ENCODE assay signal across 17 cellular contexts in genomic region chr13:73025212-73026012, GRCh38. TPM values are rescaled to one million over a fixed set of nuclear protein-coding genes. Genes with fewer than 3 reads are reported as not detected.
A peak's percentile ranks its signal among the peaks of the same experiment; 100 is the strongest.
DNase-seq lines count a peak whose midpoint lies in the region; ATAC-seq and TF ChIP-seq lines count a peak whose summit lies in the region.
"Had no signal": no experiment of that assay in that cellular context is flagged by ENCODE, and none has a peak within 500 bp of the region (broad histone marks: within the 10 kb centered on the region; RNA-seq: fewer than 3 reads in every experiment).

No MANE protein-coding gene starts in this region.

- H3K4ac ChIP-seq in H9 (ENCODE audit: low read depth, low read length): no peak overlapping the region

- no peak overlapping the region for H2BK12ac ChIP-seq in H9 (ENCODE audit: insufficient read length, low read depth, low read length)

- H2AFZ ChIP-seq in H9 (ENCODE audit: low read length): no peak overlapping the region

- H2BK20ac ChIP-seq in H9 (ENCODE audit: low read depth, low read length, poor library complexity, severe bottlenecking): no peak overlapping the region

- H3K27ac ChIP-seq in left lung (no peak overlapping the region), H9 (ENCODE audit: insufficient read length, low read depth, low read length) (no peak overlapping the region)
- H3K27ac ChIP-seq: C4-2B had no signal

- no peak overlapping the region for H3K56ac ChIP-seq in H9 (ENCODE audit: insufficient read length, low read depth, low read length)

- in situ Hi-C loops in GM13977 (cut with MboI; ENCODE audit: low pct_unique_long_range_greater_than_20kb, low sequenced_read_pairs, unreplicated experiment): no loop called here
- in situ Hi-C loops in astrocyte of the spinal cord (cut with HindIII; ENCODE audit: low sequenced_read_pairs): no loop called here

- H4K20me1 ChIP-seq in H9 (ENCODE audit: control insufficient read depth, insufficient read depth, insufficient read length): no peaks in the 10 kb centered on the region

- H3K23me2 ChIP-seq in H9 (ENCODE audit: insufficient read length, low read depth, low read length, poor library complexity, severe bottlenecking): no peaks in the 10 kb centered on the region

- intact Hi-C loops in left lung (cut with DNase I): no loop called here
- intact Hi-C loops in activated CD4-positive, alpha-beta T cell treated with anti-CD3 and anti-CD28 coated beads, Interleukin-2, amount 10 ng/mL, durations not matched to agents 24 days and 14 days (cut with micrococcal nuclease): no loop called here
- intact Hi-C loops in posterior cingulate gyrus (cut with DNase I): no loop called here

- no peak overlapping the region for H4K8ac ChIP-seq in H9 (replicated peaks; ENCODE audit: insufficient read length, low read depth, low read length)

- H3K9me3 ChIP-seq in left lung (no peaks in the 10 kb centered on the region), H9 (ENCODE audit: control insufficient read depth, low read depth, low read length) (no peaks in the 10 kb centered on the region)

- no peaks in the 10 kb centered on the region for H3K27me3 Mint-ChIP-seq in H9 (ENCODE audit: low read depth)
- H3K27me3 Mint-ChIP-seq in activated CD4-positive, alpha-beta T cell treated with anti-CD3 and anti-CD28 coated beads, Interleukin-2, amount 10 ng/mL, durations not matched to agents 24 days and 14 days: no peaks in the 10 kb centered on the region
- H3K27me3 Mint-ChIP-seq: activated naive CD8-positive, alpha-beta T cell; natural killer cell treated with Interleukin-12 subunit alpha and Interleukin-12 subunit beta and Interleukin-15 and Interleukin-18, amount 100 ng/mL, for 72 hours had no signal

- no peaks in the 10 kb centered on the region for H3K4me1 ChIP-seq in left lung
- H3K4me1 ChIP-seq in H9 (ENCODE audit: insufficient read depth, low read length): no peaks in the 10 kb centered on the region

- H4K5ac ChIP-seq in H9 (ENCODE audit: insufficient read length, low read depth, low read length): no peak overlapping the region

- no peak overlapping the region for H2BK5ac ChIP-seq in H9 (ENCODE audit: insufficient read length, low read length)

- no peaks in the 10 kb centered on the region for H3K27me3 ChIP-seq in left lung
- no peaks in the 10 kb centered on the region for H3K27me3 ChIP-seq in H9 (ENCODE audit: insufficient read depth, low read length)

- no peak for TF ChIP-seq CTCF in GM13977 (IDR thresholded peaks at IDR 0.05; ENCODE audit: extremely low read depth, insufficient read depth, missing control alignments)
- TF ChIP-seq CTCF in astrocyte of the spinal cord (IDR thresholded peaks at IDR 0.05; ENCODE audit: low read depth, low read length): no peak
- TF ChIP-seq CTCF in left lung (IDR thresholded peaks at IDR 0.05): no peak
- no peak for TF ChIP-seq CTCF in H9 (conservative IDR thresholded peaks at IDR 0.05)

- no CpG with 5 or more reads among the region's 5 CpGs for WGBS in H9 (ENCODE audit: extremely low coverage, insufficient read length, low lambda C conversion rate)

- H4K91ac ChIP-seq in H9 (ENCODE audit: insufficient read length, low read depth, low read length): no peak overlapping the region

- H3K4me1 Mint-ChIP-seq in H9: peaks cover 0 to 5% of the 10 kb centered on the region in 2 experiments; a peak in 1 of 4 replicates
- H3K4me1 Mint-ChIP-seq in activated CD4-positive, alpha-beta T cell treated with anti-CD3 and anti-CD28 coated beads, Interleukin-2, amount 10 ng/mL, durations not matched to agents 24 days and 14 days: peaks cover 4% of the 10 kb centered on the region

- peak; percentile 58 for ATAC-seq in GM21576 (IDR thresholded peaks at IDR 0.05; ENCODE audit: unreplicated experiment)
- peak; percentile 66 for ATAC-seq in left lung
- ATAC-seq: left colon had no signal

- H3K18ac ChIP-seq in H9 (ENCODE audit: insufficient read length, low read depth, low read length): no peak overlapping the region

- no peak overlapping the region for H2BK15ac ChIP-seq in H9 (ENCODE audit: low read depth, low read length)

- DNase-seq in GM13977 (ENCODE audit: low spot score) (peak; percentile 15), astrocyte of the spinal cord (ENCODE audit: low read depth, low spot score) (peak; percentile 13), left lung (no peak), cerebellum (ENCODE audit: low spot score) (no peak), H9 (no peak), posterior cingulate gyrus (no peak)
- DNase-seq in activated CD4-positive, alpha-beta T cell treated with anti-CD3 and anti-CD28 coated beads, Interleukin-2, amount 10 ng/mL, durations not matched to agents 24 days and 14 days: no peak
- DNase-seq: effector CD8-positive, alpha-beta T cell; GF-D8; left colon; NCI-H1417 treated with DMSO at 0.1 percent for 48 hours; NCI-H524 treated with DMSO at 0.1 percent for 48 hours; T-helper 2 cell had no signal

- H3T11ph ChIP-seq in H9 (ENCODE audit: low read length): no peak overlapping the region

- no peaks in the 10 kb centered on the region for H3K36me3 ChIP-seq in left lung

- H3K9ac ChIP-seq in H9 (ENCODE audit: extremely low read depth, insufficient read length, low read length): no peak overlapping the region

- no peak overlapping the region for H2AK5ac ChIP-seq in H9 (ENCODE audit: insufficient read length, low read length)

- H2BK120ac ChIP-seq in H9 (ENCODE audit: low read depth, low read length, poor library complexity, severe bottlenecking): no peak overlapping the region

- H3K27ac Mint-ChIP-seq in H9: no peak overlapping the region
- no peak overlapping the region for H3K27ac Mint-ChIP-seq in activated CD4-positive, alpha-beta T cell treated with anti-CD3 and anti-CD28 coated beads, Interleukin-2, amount 10 ng/mL, durations not matched to agents 24 days and 14 days
- H3K27ac Mint-ChIP-seq: activated naive CD8-positive, alpha-beta T cell; natural killer cell treated with Interleukin-12 subunit alpha and Interleukin-12 subunit beta and Interleukin-15 and Interleukin-18, amount 100 ng/mL, for 72 hours had no signal

- no peak overlapping the region for H3K4me3 ChIP-seq in astrocyte of the spinal cord (ENCODE audit: low read depth, low read length)
- H3K4me3 ChIP-seq in left lung: no peak overlapping the region

- no peak overlapping the region for H3K4me3 Mint-ChIP-seq in H9
- H3K4me3 Mint-ChIP-seq in activated CD4-positive, alpha-beta T cell treated with anti-CD3 and anti-CD28 coated beads, Interleukin-2, amount 10 ng/mL, durations not matched to agents 24 days and 14 days: no peak overlapping the region
- H3K4me3 Mint-ChIP-seq: activated naive CD8-positive, alpha-beta T cell; natural killer cell treated with Interleukin-12 subunit alpha and Interleukin-12 subunit beta and Interleukin-15 and Interleukin-18, amount 100 ng/mL, for 72 hours had no signal

- no peak overlapping the region for H3K23ac ChIP-seq in H9 (ENCODE audit: insufficient read length, low read depth, low read length)

- H3K4me2 ChIP-seq in H9 (ENCODE audit: insufficient read depth, insufficient read length, low read length): no peak overlapping the region

- no peaks in the 10 kb centered on the region for H3K79me2 ChIP-seq in H9 (ENCODE audit: insufficient read depth, low read length)

- H3K36me3 Mint-ChIP-seq in H9 (ENCODE audit: insufficient read depth in 1 of 3, low read depth in 3 of 3): no peaks in the 10 kb centered on the region
- peaks cover 2% of the 10 kb centered on the region for H3K36me3 Mint-ChIP-seq in activated CD4-positive, alpha-beta T cell treated with anti-CD3 and anti-CD28 coated beads, Interleukin-2, amount 10 ng/mL, durations not matched to agents 24 days and 14 days (ENCODE audit: low read depth)
- H3K36me3 Mint-ChIP-seq: natural killer cell treated with Interleukin-12 subunit alpha and Interleukin-12 subunit beta and Interleukin-15 and Interleukin-18, amount 100 ng/mL, for 72 hours had no signal

- H3K79me1 ChIP-seq in H9 (ENCODE audit: insufficient read depth, low read depth, low read length, poor library complexity, severe bottlenecking): no peaks in the 10 kb centered on the region

- no peak overlapping the region for H3K14ac ChIP-seq in H9 (ENCODE audit: insufficient read depth, low read length)

- H3K9me3 Mint-ChIP-seq in H9: no peaks in the 10 kb centered on the region
- no peaks in the 10 kb centered on the region for H3K9me3 Mint-ChIP-seq in activated CD4-positive, alpha-beta T cell treated with anti-CD3 and anti-CD28 coated beads, Interleukin-2, amount 10 ng/mL, durations not matched to agents 24 days and 14 days
- H3K9me3 Mint-ChIP-seq: natural killer cell treated with Interleukin-12 subunit alpha and Interleukin-12 subunit beta and Interleukin-15 and Interleukin-18, amount 100 ng/mL, for 72 hours had no signal

RNA-seq across cellular contexts. Expression of gene KLF5, which starts 33.4 kb away (rescaled TPM):
- total RNA-seq in left lung: 10 to 100 TPM; 34.4 to 52.9 TPM
- total RNA-seq in cerebellum: 1.7 TPM
- 2.0 and 2.2 TPM in 2 replicates for total RNA-seq in H9 (2021)
- 2.0 and 2.8 TPM in 2 replicates for total RNA-seq in activated CD4-positive, alpha-beta T cell treated with anti-CD3 and anti-CD28 coated beads, Interleukin-2, amount 10 ng/mL, durations not matched to agents 24 days and 14 days

Comparison
In these comparisons a context has a peak if more than half of its experiments do, and no peak if none do; other contexts are left out.
1. DNase-seq: peak in GM13977 (single experiment) and astrocyte of the spinal cord (single experiment); none in left lung (0 of 2), cerebellum (single experiment), H9 (single experiment), activated CD4-positive, alpha-beta T cell treated with anti-CD3 and anti-CD28 coated beads, Interleukin-2, amount 10 ng/mL, durations not matched to agents 24 days and 14 days (single experiment) and posterior cingulate gyrus (0 of 10).